8 cellular contexts compared by ENCODE assay signal in the genomic region with DNA sequence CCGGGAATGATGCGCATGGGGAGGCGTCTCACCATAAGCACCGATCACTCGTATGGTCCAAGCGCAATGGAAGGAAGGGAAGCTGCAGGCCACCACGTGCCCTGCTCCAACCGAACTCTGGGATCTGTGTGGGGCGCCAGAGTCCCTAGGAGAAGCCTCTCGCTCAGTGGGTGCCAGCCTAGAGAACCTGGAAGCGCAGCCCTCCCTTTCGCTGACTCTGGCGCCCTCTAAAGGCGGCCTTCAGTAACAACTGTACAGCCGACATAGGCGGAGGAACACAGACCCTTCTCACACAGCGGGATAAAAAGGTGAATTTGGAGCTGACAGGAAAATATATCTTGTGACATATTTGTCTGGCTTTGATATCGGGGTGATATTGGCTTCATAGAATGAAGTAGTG.
DNase-seq lines count a peak whose midpoint lies in the region; TF ChIP-seq lines count a peak whose summit lies in the region.

No MANE protein-coding gene starts in this region.

- no peak overlapping the region; the same call in 1 of the 2 replicates for H3K9ac ChIP-seq in OCI-LY1 (ENCODE audit: low read length)

- no peaks in the 10 kb centered on the region for H3K4me1 ChIP-seq in OCI-LY1 (ENCODE audit: insufficient read depth, low read length, severe bottlenecking)

- no peaks in the 10 kb centered on the region for H3K79me2 ChIP-seq in OCI-LY1 (ENCODE audit: insufficient read depth, low read length)

- H3K36me3 ChIP-seq in OCI-LY1 (ENCODE audit: insufficient read depth, low read length), result no peaks in the 10 kb centered on the region

- TF ChIP-seq CTCF in HFF-Myc (IDR thresholded peaks at IDR 0.05; ENCODE audit: low read depth, low read length, missing control alignments), result peak; percentile 53
- peak; percentile 77 for TF ChIP-seq CTCF in OCI-LY1 (IDR thresholded peaks at IDR 0.05; ENCODE audit: low read length)

- H3K9me3 ChIP-seq in OCI-LY1 (ENCODE audit: low read length), result no peaks in the 10 kb centered on the region

- peak; percentile 29 for DNase-seq in COLO829 (ENCODE audit: low spot score)
- DNase-seq in HFF-Myc (ENCODE audit: extremely low read depth, low read depth), result no peak
- DNase-seq in activated T-cell treated with anti-CD3 and anti-CD28 coated beads, Interleukin-2, amount 50 U/mL, for 48 hours, result peak; percentile 48 to 63
- peak; percentile 13 for DNase-seq in glomerular visceral epithelial cell (ENCODE audit: extremely low spot score)
- DNase-seq in stimulated activated CD4-positive, alpha-beta T cell treated with anti-CD3 and anti-CD28 coated beads, Interleukin-15, amount 100 ng/mL, for 48 hours (ENCODE audit: low read depth in 2 of 2), result peak; percentile 10 to 40
- no peak for DNase-seq in DMS79 (lab: John Stamatoyannopoulos, UW)
- no peak for DNase-seq in RKO (ENCODE audit: low spot score)

- peak overlapping the region; percentile 62 for H3K4me2 ChIP-seq in OCI-LY1 (ENCODE audit: low read length)

- no peaks in the 10 kb centered on the region for H3K9me2 ChIP-seq in OCI-LY1 (ENCODE audit: low read depth, low read length)

- H3F3A ChIP-seq in OCI-LY1 (ENCODE audit: insufficient read depth, low read length), result no peaks in the 10 kb centered on the region

- no peaks in the 10 kb centered on the region for H3K27me3 ChIP-seq in OCI-LY1 (ENCODE audit: insufficient read depth, low read length)

- H4K20me1 ChIP-seq in OCI-LY1 (ENCODE audit: insufficient read depth, low read length), result no peaks in the 10 kb centered on the region

- H2AFZ ChIP-seq in OCI-LY1 (ENCODE audit: low read length), result no peak overlapping the region

- no peak overlapping the region for H3K27ac ChIP-seq in OCI-LY1 (ENCODE audit: low read depth, low read length, poor library complexity, severe bottlenecking)

- H3K4me3 ChIP-seq in HFF-Myc (replicated peaks; ENCODE audit: low read depth, low read length), result no peak overlapping the region
- peak overlapping the region; percentile 44 for H3K4me3 ChIP-seq in OCI-LY1 (ENCODE audit: low read depth, low read length, poor library complexity, severe bottlenecking)

Comparison
In these comparisons a context has a peak if more than half of its experiments do, and no peak if none do; other contexts are left out.
1. DNase-seq: peak in COLO829 (single experiment), activated T-cell treated with anti-CD3 and anti-CD28 coated beads, Interleukin-2, amount 50 U/mL, for 48 hours (2 of 2), glomerular visceral epithelial cell (single experiment) and stimulated activated CD4-positive, alpha-beta T cell treated with anti-CD3 and anti-CD28 coated beads, Interleukin-15, amount 100 ng/mL, for 48 hours (2 of 2); none in HFF-Myc (single experiment), DMS79 (single experiment) and RKO (single experiment).